ENCODE assay signal across 10 cellular contexts in the genomic region with DNA sequence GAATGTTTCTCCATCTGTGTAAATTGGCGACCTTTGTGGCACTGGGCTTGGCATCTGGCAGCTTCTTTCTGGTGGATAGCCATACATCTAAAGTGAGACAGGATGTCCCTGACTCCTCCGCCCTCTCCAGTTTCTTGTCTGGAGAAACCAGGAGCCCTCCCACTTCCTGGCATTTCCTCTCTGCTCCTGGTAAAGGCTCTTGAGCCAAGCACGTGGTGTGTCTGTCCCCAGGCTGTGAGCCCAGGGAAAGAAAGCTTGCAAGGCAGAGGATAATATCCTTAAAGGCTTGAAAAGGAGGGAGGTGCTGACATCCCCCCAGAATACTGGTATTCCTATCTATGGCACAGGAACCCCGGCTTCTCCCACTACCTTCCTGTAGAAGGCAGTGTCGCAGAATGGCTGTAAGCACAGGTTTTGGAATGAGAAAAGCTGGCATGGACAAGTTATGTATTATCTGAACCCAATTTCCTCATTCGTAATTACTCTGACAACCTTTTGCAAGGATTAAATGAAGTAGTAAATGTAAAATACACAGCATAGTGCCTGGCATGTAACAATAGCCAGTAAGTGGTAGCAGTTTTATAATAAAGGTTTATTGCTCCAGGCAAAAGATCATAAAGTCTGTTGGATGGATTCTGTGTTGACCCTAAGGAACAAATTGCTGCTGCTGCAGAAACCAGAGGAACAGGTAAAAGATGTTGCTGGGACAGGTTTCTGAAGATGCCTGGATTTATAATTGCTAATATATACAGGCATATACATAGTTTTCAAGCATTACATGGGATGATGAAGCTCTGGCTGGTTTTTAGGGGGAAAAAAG. TPM values are rescaled to one million over a fixed set of nuclear protein-coding genes. Genes with fewer than 3 reads are reported as not detected.
A peak's percentile ranks its signal among the peaks of the same experiment; 100 is the strongest.
DNase-seq lines count a peak whose midpoint lies in the region; ATAC-seq, FAIRE-seq and TF ChIP-seq lines count a peak whose summit lies in the region.
"Had no signal": no experiment of that assay in that cellular context is flagged by ENCODE, and none has a peak within 500 bp of the region (broad histone marks: within the 10 kb centered on the region; RNA-seq: fewer than 3 reads in every experiment).

No MANE protein-coding gene starts in this region.

- TF ChIP-seq CTCF in astrocyte (IDR thresholded peaks at IDR 0.05; ENCODE audit: insufficient read depth, low read depth, low read length) = no peak

- H3K27me3 Mint-ChIP-seq in astrocyte (ENCODE audit: low read depth, unreplicated experiment) = peaks cover 5% of the 10 kb centered on the region

- H2AFZ ChIP-seq in astrocyte (ENCODE audit: low read depth, low read length) = peak overlapping the region; percentile 38

- ATAC-seq in left cardiac atrium (peak; percentile 84 to 88), sciatic nerve (peak; percentile 88), HG02642 (IDR thresholded peaks at IDR 0.05; ENCODE audit: poor library complexity, unreplicated experiment) (no peak)

- H3K9me3 Mint-ChIP-seq in astrocyte (ENCODE audit: unreplicated experiment) = no peaks in the 10 kb centered on the region
- H3K9me3 Mint-ChIP-seq: naive B cell had no signal

- FAIRE-seq in astrocyte (lab: Jason Lieb, UNC) = no peak
- FAIRE-seq in GM12891 (lab: Jason Lieb, UNC) = no peak

- H4K20me1 ChIP-seq in astrocyte (ENCODE audit: insufficient read depth, low read length) = no peaks in the 10 kb centered on the region

- intact Hi-C loops in left cardiac atrium (cut with DNase I) (no loop called here), sciatic nerve (cut with DNase I) (no loop called here)

- no peaks in the 10 kb centered on the region for H3K79me2 ChIP-seq in astrocyte (ENCODE audit: insufficient read depth, low read length)

- H3K4me1 ChIP-seq in astrocyte (ENCODE audit: insufficient read depth, low read length) = peaks cover 4% of the 10 kb centered on the region

- H3K36me3 ChIP-seq in astrocyte (ENCODE audit: insufficient read depth, low read length) = no peaks in the 10 kb centered on the region

- H3K4me3 ChIP-seq in astrocyte (ENCODE audit: insufficient read depth, low read depth, low read length) = no peak overlapping the region

- TF ChIP-seq POLR2A in GM12891 (IDR thresholded peaks at IDR 0.05; ENCODE audit: low read depth, low read length) = no peak

- peak overlapping the region; percentile 19 for H3K27ac Mint-ChIP-seq in astrocyte (ENCODE audit: unreplicated experiment)
- H3K27ac Mint-ChIP-seq: naive B cell had no signal

- no peak overlapping the region for H3K4me3 Mint-ChIP-seq in astrocyte (ENCODE audit: unreplicated experiment)
- H3K4me3 Mint-ChIP-seq: naive B cell had no signal

- no peak overlapping the region for H3K9ac ChIP-seq in astrocyte (ENCODE audit: low read length)

- no peak overlapping the region for H3K4me2 ChIP-seq in astrocyte (ENCODE audit: low read length)

- H3K27me3 ChIP-seq in astrocyte (ENCODE audit: insufficient read depth, low read length) = no peaks in the 10 kb centered on the region

- no peak overlapping the region for H3K27ac ChIP-seq in astrocyte (ENCODE audit: low read depth, low read length)

- no peaks in the 10 kb centered on the region for H3K36me3 Mint-ChIP-seq in astrocyte (ENCODE audit: low read depth, unreplicated experiment)
- H3K36me3 Mint-ChIP-seq: naive B cell had no signal

- no peaks in the 10 kb centered on the region for H3K9me3 ChIP-seq in astrocyte (ENCODE audit: insufficient read depth, low read depth, low read length)

- DNase-seq in ELF-1 (ENCODE audit: low read depth, low spot score) (peak; percentile 26), astrocyte (ENCODE audit: low read depth) (peak; percentile 30), left cardiac atrium (peak; percentile 80), sciatic nerve (ENCODE audit: low spot score) (no peak), GM12891 (ENCODE audit: insufficient read length, low spot score) (no peak), inferior parietal cortex (ENCODE audit: extremely low spot score) (no peak)
- no peak for DNase-seq in activated effector memory CD4-positive, alpha-beta T cell treated with Interleukin-2 at 50 U/mL for 16 hours
- DNase-seq: naive B cell; stimulated activated CD8-positive, alpha-beta memory T cell treated with anti-CD3 and anti-CD28 coated beads, Interleukin-4, amount 100 ng/mL, for 48 hours had no signal

- peaks cover 7% of the 10 kb centered on the region for H3K4me1 Mint-ChIP-seq in astrocyte (ENCODE audit: low read depth, unreplicated experiment)
- H3K4me1 Mint-ChIP-seq: naive B cell had no signal

TF ChIP-seq in GM12891, 5 proteins besides CTCF, POLR2A, EP300 and RAD21:
- TF ChIP-seq PAX5 (IDR thresholded peaks at IDR 0.05; ENCODE audit: insufficient read depth, low read length, severe bottlenecking) (no peak), TAF1 (IDR thresholded peaks at IDR 0.05; ENCODE audit: low read depth, low read length) (no peak), SPI1 (IDR thresholded peaks at IDR 0.05; ENCODE audit: low read depth, low read length) (no peak), POU2F2 (IDR thresholded peaks at IDR 0.05; ENCODE audit: low read depth, low read length) (no peak), POLR2AphosphoS5 (IDR thresholded peaks at IDR 0.05; ENCODE audit: low read depth, low read length) (no peak)

RNA-seq across cellular contexts. Expression of a gene that starts 11.8 kb away (rescaled TPM):
- 0.68 and 0.79 TPM in 2 replicates for total RNA-seq in astrocyte
- total RNA-seq in left cardiac atrium = 10 to 100 TPM; 10.5 to 14.4 TPM
- total RNA-seq in sciatic nerve = 11.3 TPM
- 23.6 TPM for polyA plus RNA-seq in GM12891 (2012; ENCODE audit: low read depth, missing spikeins)

Comparison
In these comparisons a context has a peak if more than half of its experiments do, and no peak if none do; other contexts are left out.
1. DNase-seq: peak in ELF-1 (single experiment), astrocyte (single experiment) and left cardiac atrium (single experiment); none in sciatic nerve (single experiment), activated effector memory CD4-positive, alpha-beta T cell treated with Interleukin-2 at 50 U/mL for 16 hours (single experiment), GM12891 (single experiment) and inferior parietal cortex (single experiment).